12 cellular contexts compared by ENCODE assay signal in the genomic region with DNA sequence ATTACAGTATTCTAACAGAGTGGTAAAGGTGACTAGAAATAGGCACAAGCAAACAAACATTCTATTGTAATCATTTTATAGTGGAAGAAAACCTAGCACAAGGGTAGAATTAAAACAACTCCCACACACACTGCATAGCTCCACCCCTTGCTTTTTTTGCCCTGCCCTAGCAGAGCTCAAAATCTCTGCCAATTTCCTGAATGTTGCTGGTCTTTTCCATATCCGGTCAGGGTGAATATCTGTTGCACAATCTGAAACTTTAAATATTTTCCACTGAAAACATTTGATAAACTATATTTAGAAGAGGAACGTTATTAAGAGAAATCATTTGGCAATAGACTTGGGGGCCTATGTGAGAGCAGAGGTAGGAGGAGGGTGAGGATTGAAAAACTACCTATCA. TPM values are rescaled to one million over a fixed set of nuclear protein-coding genes. Genes with fewer than 3 reads are reported as not detected.
DNase-seq lines count a peak whose midpoint lies in the region; ATAC-seq and TF ChIP-seq lines count a peak whose summit lies in the region.
"Had no signal": no experiment of that assay in that cellular context is flagged by ENCODE, and none has a peak within 500 bp of the region (broad histone marks: within the 10 kb centered on the region; RNA-seq: fewer than 3 reads in every experiment).

No MANE protein-coding gene starts in this region.

- ATAC-seq in heart left ventricle (peak in 3 of 4 donors; percentile 25 to 51 (median 38)), Right ventricle myocardium superior (ENCODE audit: poor library complexity) (no peak), lower lobe of right lung (peak; percentile 39 to 52)
- ATAC-seq: A549; activated CD4-positive, CD25-positive, alpha-beta regulatory T cell treated with anti-CD3 and anti-CD28 coated beads, Interleukin-2, amount 50 U/mL, for 24 hours had no signal

- WGBS in heart left ventricle, 4 donors = 17 to 34% (median 20%) methylated on average over 2 of the region's 2 CpGs

- no peak for TF ChIP-seq CTCF in heart left ventricle (IDR thresholded peaks at IDR 0.05)
- no peak for TF ChIP-seq CTCF in coronary artery (IDR thresholded peaks at IDR 0.05)
- no peak for TF ChIP-seq CTCF in lower lobe of right lung (IDR thresholded peaks at IDR 0.05)
- TF ChIP-seq CTCF in vagina (IDR thresholded peaks at IDR 0.05) = no peak

- H3K27ac ChIP-seq in heart left ventricle (peak overlapping the region in 11 of 12 donors; percentile 13 to 76 (median 53)), coronary artery (peak overlapping the region; percentile 60 to 78), lower lobe of right lung (peak overlapping the region; percentile 60), vagina (peak overlapping the region; percentile 42)
- H3K27ac ChIP-seq: A549 had no signal

- TF ChIP-seq POLR2A in heart left ventricle (IDR thresholded peaks at IDR 0.05) (no peak), vagina (IDR thresholded peaks at IDR 0.05) (no peak)

- H3K4me3 ChIP-seq in heart left ventricle = no peak overlapping the region
- peak overlapping the region; percentile 2 for H3K4me3 ChIP-seq in coronary artery
- H3K4me3 ChIP-seq in lower lobe of right lung = no peak overlapping the region
- H3K4me3 ChIP-seq in vagina = no peak overlapping the region
- H3K4me3 ChIP-seq: A549, testis had no signal

- H3K4me1 ChIP-seq in heart left ventricle (peaks cover 0 to 43% (median 26%) of the 10 kb centered on the region in 12 donors), lower lobe of right lung (peaks cover 38% of the 10 kb centered on the region), vagina (peaks cover 21% of the 10 kb centered on the region)
- H3K4me1 ChIP-seq: testis had no signal

- no peaks in the 10 kb centered on the region for H3K36me3 ChIP-seq in heart left ventricle
- H3K36me3 ChIP-seq in lower lobe of right lung = no peaks in the 10 kb centered on the region
- H3K36me3 ChIP-seq in vagina = no peaks in the 10 kb centered on the region

- intact Hi-C loops in heart left ventricle (cut with DNase I) (loop anchor here in 4 of 10 donors (5.0 kb wide), 2 partner anchors 41 to 56 kb away; no protein-coding TSS in a partner anchor), Right ventricle myocardium superior (cut with DNase I) (no loop called here), lower lobe of right lung (cut with DNase I) (loop anchor here (10.0 kb wide), 1 partner anchor 68 kb away; no protein-coding TSS in a partner anchor), vagina (cut with DNase I) (no loop called here)

- H3K9me3 ChIP-seq in heart left ventricle (peaks cover 0 to 3% (median 0%) of the 10 kb centered on the region in 12 donors), lower lobe of right lung (no peaks in the 10 kb centered on the region), vagina (no peaks in the 10 kb centered on the region)
- H3K9me3 ChIP-seq: A549, testis had no signal

- DNase-seq in heart left ventricle (peak in 3 of 5 donors; percentile 29 to 54 (median 33)), Right ventricle myocardium superior (no peak), coronary artery (ENCODE audit: low spot score) (peak; percentile 76), lower lobe of right lung (no peak), vagina (ENCODE audit: extremely low spot score in 2 of 2) (no peak), SIG-M5 (lab: John Stamatoyannopoulos, UW) (no peak), NCI-H2227 treated with DMSO at 0.1 percent for 48 hours (lab: John Stamatoyannopoulos, UW) (no peak), SW 1271 (lab: John Stamatoyannopoulos, UW) (no peak)
- DNase-seq: stimulated activated CD4-positive, alpha-beta T cell treated with anti-CD3 and anti-CD28 coated beads, Interleukin-2, amount 100 ng/mL, for 48 hours; testis had no signal

- H3K27me3 ChIP-seq in heart left ventricle = no peaks in the 10 kb centered on the region
- H3K27me3 ChIP-seq in lower lobe of right lung (ENCODE audit: low read depth) = no peaks in the 10 kb centered on the region
- no peaks in the 10 kb centered on the region for H3K27me3 ChIP-seq in vagina
- H3K27me3 ChIP-seq: testis had no signal

RNA-seq across cellular contexts. Expression of a gene that starts 2.7 kb away (rescaled TPM):
- total RNA-seq in heart left ventricle (1 to 10 TPM; 1.3 to 4.4 (median 2.8) TPM), Right ventricle myocardium superior (2.7 TPM), lower lobe of right lung (8.5 TPM), vagina (1.7 TPM)
- polyA plus RNA-seq in heart left ventricle = 1 to 10 TPM; 3.3 to 5.6 TPM

RNA-seq across cellular contexts. Expression of a gene that starts 2.8 kb away (rescaled TPM):
- total RNA-seq in heart left ventricle = 10 to 100 TPM; 36.7 to 87.8 (median 60.1) TPM
- 10 to 100 TPM; 24.2 to 43.1 TPM for polyA plus RNA-seq in heart left ventricle
- total RNA-seq in Right ventricle myocardium superior = 83.4 TPM
- 41.4 TPM for total RNA-seq in lower lobe of right lung
- 10.6 TPM for total RNA-seq in vagina

RNA-seq across cellular contexts. Expression of a gene that starts 53.7 kb away (rescaled TPM):
- total RNA-seq in heart left ventricle (10 to 100 TPM; 13.9 to 24.9 (median 19.8) TPM), Right ventricle myocardium superior (18.2 TPM), lower lobe of right lung (46.3 TPM), vagina (29.7 TPM)
- 10 to 100 TPM; 12.0 to 27.2 TPM for polyA plus RNA-seq in heart left ventricle

Comparison
In these comparisons a context has a peak if more than half of its experiments do, and no peak if none do; other contexts are left out.
1. DNase-seq: peak in heart left ventricle (3 of 5) and coronary artery (single experiment); none in Right ventricle myocardium superior (single experiment), lower lobe of right lung (single experiment), vagina (0 of 2), SIG-M5 (single experiment), NCI-H2227 treated with DMSO at 0.1 percent for 48 hours (single experiment) and SW 1271 (0 of 2).
2. Peak in every context shown above with its lines, with median percentiles within 50 percentile points of each other: H3K27ac ChIP-seq.